In genomic region chr1:8070381-8070811, GRCh38 we compare ENCODE assay signal across 11 cellular contexts. TPM values are rescaled to one million over a fixed set of nuclear protein-coding genes. Genes with fewer than 3 reads are reported as not detected.
DNase-seq lines count a peak whose midpoint lies in the region; ATAC-seq and TF ChIP-seq lines count a peak whose summit lies in the region.
"Had no signal": no experiment of that assay in that cellular context is flagged by ENCODE, and none has a peak within 500 bp of the region (broad histone marks: within the 10 kb centered on the region; RNA-seq: fewer than 3 reads in every experiment).

No MANE protein-coding gene starts in this region.

- peak overlapping the region; percentile 93 for H3K27ac ChIP-seq in C4-2B
- H3K27ac ChIP-seq in esophagus squamous epithelium = peak overlapping the region; percentile 69 to 87 (median 80)

- no peaks in the 10 kb centered on the region for H3K9me3 ChIP-seq in esophagus squamous epithelium

- H3K9me3 Mint-ChIP-seq in nephron progenitor cell = peaks cover 6% of the 10 kb centered on the region
- H3K9me3 Mint-ChIP-seq in effector memory CD8-positive, alpha-beta T cell = no peaks in the 10 kb centered on the region
- H3K9me3 Mint-ChIP-seq: activated T-helper 1 cell treated with anti-CD3 and anti-CD28 coated beads, Interleukin-12 subunit alpha, Interleukin-12 subunit beta, Interleukin-2, Interleukin-4 antibody, amounts not matched to agents 30 ng/mL and 10 ng/mL and 1 ng/mL, durations not matched to agents 14 hours and 24 hours and 36 hours had no signal

- 21 to 49% methylated on average over 10 of the region's 10 CpGs for WGBS in esophagus squamous epithelium, 2 donors

- H3K27me3 Mint-ChIP-seq in nephron progenitor cell (ENCODE audit: low read depth, poor library complexity) = peaks cover 10% of the 10 kb centered on the region
- H3K27me3 Mint-ChIP-seq in effector memory CD8-positive, alpha-beta T cell = peaks cover 24 to 41% of the 10 kb centered on the region in 2 donors

- no peaks in the 10 kb centered on the region for H3K36me3 ChIP-seq in esophagus squamous epithelium

- H3K4me3 Mint-ChIP-seq in nephron progenitor cell = peak overlapping the region; percentile 39
- H3K4me3 Mint-ChIP-seq in effector memory CD8-positive, alpha-beta T cell = no peak overlapping the region
- H3K4me3 Mint-ChIP-seq: activated T-helper 1 cell treated with anti-CD3 and anti-CD28 coated beads, Interleukin-12 subunit alpha, Interleukin-12 subunit beta, Interleukin-2, Interleukin-4 antibody, amounts not matched to agents 30 ng/mL and 10 ng/mL and 1 ng/mL, durations not matched to agents 14 hours and 24 hours and 36 hours had no signal

- peaks cover 8 to 32% (median 11%) of the 10 kb centered on the region in 3 donors for H3K4me1 ChIP-seq in esophagus squamous epithelium

- peak overlapping the region in 2 of 4 donors; percentile 2 to 35 for H3K4me3 ChIP-seq in esophagus squamous epithelium

- intact Hi-C loops in esophagus squamous epithelium (cut with DNase I) = no loop called here

- peaks cover 24% of the 10 kb centered on the region for H3K4me1 Mint-ChIP-seq in nephron progenitor cell
- no peaks in the 10 kb centered on the region for H3K4me1 Mint-ChIP-seq in effector memory CD8-positive, alpha-beta T cell (ENCODE audit: low read depth in 2 of 2)

- no peak for ATAC-seq in effector memory CD8-positive, alpha-beta T cell (replicated peaks)

- TF ChIP-seq POLR2A in esophagus squamous epithelium (IDR thresholded peaks at IDR 0.05) = no peak

- peak overlapping the region; percentile 12 for H3K27ac Mint-ChIP-seq in nephron progenitor cell
- no peak overlapping the region for H3K27ac Mint-ChIP-seq in effector memory CD8-positive, alpha-beta T cell
- H3K27ac Mint-ChIP-seq: activated T-helper 1 cell treated with anti-CD3 and anti-CD28 coated beads, Interleukin-12 subunit alpha, Interleukin-12 subunit beta, Interleukin-2, Interleukin-4 antibody, amounts not matched to agents 30 ng/mL and 10 ng/mL and 1 ng/mL, durations not matched to agents 14 hours and 24 hours and 36 hours had no signal

- DNase-seq in NCI-H2196 (lab: John Stamatoyannopoulos, UW; ENCODE audit: unreplicated experiment) = peak; percentile 79
- no peak for DNase-seq in esophagus squamous epithelium (lab: John Stamatoyannopoulos, UW)
- DNase-seq in nephron progenitor cell = no peak
- no peak for DNase-seq in NOMO-1 (lab: John Stamatoyannopoulos, UW; ENCODE audit: unreplicated experiment in 2 of 2)
- no peak for DNase-seq in hypothalamus (lab: John Stamatoyannopoulos, UW)
- DNase-seq in RKO (ENCODE audit: low spot score) = no peak
- DNase-seq in effector memory CD8-positive, alpha-beta T cell = no peak
- DNase-seq: NCI-H187 treated with DMSO at 0.1 percent for 48 hours, SHP77 had no signal

- no peak for TF ChIP-seq CTCF in C4-2B (conservative IDR thresholded peaks at IDR 0.05)
- TF ChIP-seq CTCF in esophagus squamous epithelium (IDR thresholded peaks at IDR 0.05) = no peak
- TF ChIP-seq CTCF in nephron progenitor cell (IDR thresholded peaks at IDR 0.05) = no peak

- H3K27me3 ChIP-seq in esophagus squamous epithelium = no peaks in the 10 kb centered on the region

- peaks cover 5% of the 10 kb centered on the region for H3K36me3 Mint-ChIP-seq in nephron progenitor cell (ENCODE audit: low read depth)
- H3K36me3 Mint-ChIP-seq in effector memory CD8-positive, alpha-beta T cell (ENCODE audit: insufficient read depth) = no peaks in the 10 kb centered on the region

RNA-seq across cellular contexts. Expression of gene ERRFI1, which starts 44.3 kb away (rescaled TPM):
- total RNA-seq in esophagus squamous epithelium = 10 to 100 TPM; 23.3 to 95.9 (median 49.3) TPM
